In the genomic region with DNA sequence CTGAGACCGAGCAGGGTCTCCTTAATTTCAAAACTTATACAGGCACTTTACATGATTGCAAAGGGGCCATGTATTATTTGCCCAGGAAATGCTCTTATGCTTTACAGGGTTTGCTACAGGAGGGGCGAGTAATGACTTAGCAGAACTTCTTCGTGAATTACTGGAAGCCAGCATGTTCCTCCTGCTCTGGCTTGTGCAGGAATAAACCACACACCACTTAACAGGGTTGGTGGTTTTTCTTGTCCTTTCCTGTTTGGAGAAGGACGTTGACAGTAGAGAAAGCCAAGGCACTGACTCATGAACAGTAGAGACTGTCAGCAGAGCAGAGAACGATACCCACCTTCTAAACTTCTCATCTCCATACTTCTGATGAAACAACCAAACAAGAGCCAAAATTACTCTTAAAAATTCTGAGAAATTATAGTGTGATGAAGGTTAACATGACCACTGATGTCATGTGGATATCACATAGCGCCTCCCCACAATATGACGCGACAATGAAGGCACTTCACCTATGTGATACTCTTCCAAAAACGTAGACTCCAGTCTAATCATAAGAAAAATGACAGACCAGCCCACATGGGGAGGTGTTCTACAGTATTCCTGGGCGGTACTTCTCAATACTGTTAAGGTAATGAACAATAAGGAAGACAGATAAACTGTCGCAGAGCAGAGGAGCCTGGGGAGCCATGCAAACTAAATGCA, we compare ENCODE assay signal across 11 cellular contexts. TPM values are rescaled to one million over a fixed set of nuclear protein-coding genes. Genes with fewer than 3 reads are reported as not detected.
DNase-seq lines count a peak whose midpoint lies in the region; ATAC-seq and TF ChIP-seq lines count a peak whose summit lies in the region.
"Had no signal": no experiment of that assay in that cellular context is flagged by ENCODE, and none has a peak within 500 bp of the region (broad histone marks: within the 10 kb centered on the region; RNA-seq: fewer than 3 reads in every experiment).

No MANE protein-coding gene starts in this region.

- TF ChIP-seq CTCF in esophagus squamous epithelium (IDR thresholded peaks at IDR 0.05) = no peak
- no peak for TF ChIP-seq CTCF in osteoblast (IDR thresholded peaks at IDR 0.05; ENCODE audit: extremely low read depth, low read depth, low read length)

- H3K27me3 ChIP-seq in esophagus squamous epithelium (no peaks in the 10 kb centered on the region), osteoblast (ENCODE audit: insufficient read depth, low read length) (no peaks in the 10 kb centered on the region)
- H3K27me3 ChIP-seq: cardiac muscle cell had no signal

- H3K4me3 ChIP-seq in esophagus squamous epithelium (peak overlapping the region in 1 of 4 donors; percentile 24), osteoblast (ENCODE audit: insufficient read depth, low read length) (no peak overlapping the region)
- H3K4me3 ChIP-seq: cardiac muscle cell had no signal

- intact Hi-C loops in esophagus squamous epithelium (cut with DNase I) (no loop called here), Right ventricle myocardium superior (cut with DNase I) (no loop called here)

- no peaks in the 10 kb centered on the region for H4K20me1 ChIP-seq in osteoblast (ENCODE audit: insufficient read depth, low read length)

- ATAC-seq in HG02763 (IDR thresholded peaks at IDR 0.05; ENCODE audit: unreplicated experiment) (no peak), Right ventricle myocardium superior (ENCODE audit: poor library complexity) (no peak)

- no peaks in the 10 kb centered on the region for H3K79me2 ChIP-seq in osteoblast (ENCODE audit: insufficient read depth, low read length)
- H3K79me2 ChIP-seq: parathyroid adenoma had no signal

- H3K27ac ChIP-seq in esophagus squamous epithelium (peak overlapping the region in 3 of 4 donors; percentile 34 to 60 (median 59)), osteoblast (ENCODE audit: low read depth, low read length) (no peak overlapping the region)
- H3K27ac ChIP-seq: cardiac muscle cell, parathyroid adenoma had no signal

- TF ChIP-seq POLR2A in esophagus squamous epithelium (IDR thresholded peaks at IDR 0.05) = no peak

- H2AFZ ChIP-seq in osteoblast (ENCODE audit: low read length) = no peak overlapping the region
- H2AFZ ChIP-seq: parathyroid adenoma had no signal

- H3K9me3 ChIP-seq in esophagus squamous epithelium (no peaks in the 10 kb centered on the region), osteoblast (ENCODE audit: low read depth, low read length) (no peaks in the 10 kb centered on the region)

- no peak overlapping the region for H3K4me2 ChIP-seq in osteoblast (ENCODE audit: insufficient read depth, low read length)

- 35 to 39% methylated on average over 11 of the region's 11 CpGs for WGBS in esophagus squamous epithelium, 2 donors

- DNase-seq in stimulated activated naive CD4-positive, alpha-beta T cell treated with Interleukin-2 at 50 U/mL for 16 hours (lab: John Stamatoyannopoulos, UW) = peak; percentile 23
- DNase-seq in stimulated activated naive CD4-positive, alpha-beta T cell (lab: John Stamatoyannopoulos, UW) = no peak
- DNase-seq in SKM-1 (lab: John Stamatoyannopoulos, UW; ENCODE audit: unreplicated experiment) (peak; percentile 73), esophagus squamous epithelium (lab: John Stamatoyannopoulos, UW) (no peak), osteoblast (ENCODE audit: insufficient read length, low spot score, missing footprints) (no peak), Right ventricle myocardium superior (no peak)
- no peak for DNase-seq in activated effector memory CD4-positive, alpha-beta T cell treated with Interleukin-2 at 50 U/mL for 16 hours
- DNase-seq: NCI-H1105 treated with DMSO at 0.1 percent for 48 hours had no signal

- H3K36me3 ChIP-seq in esophagus squamous epithelium = no peaks in the 10 kb centered on the region
- no peaks in the 10 kb centered on the region for H3K36me3 ChIP-seq in osteoblast (ENCODE audit: insufficient read depth, low read length)
- H3K36me3 ChIP-seq: cardiac muscle cell had no signal

- H3K4me1 ChIP-seq in esophagus squamous epithelium (peaks cover 0 to 6% (median 0%) of the 10 kb centered on the region in 3 donors), osteoblast (ENCODE audit: insufficient read depth, low read length) (no peaks in the 10 kb centered on the region)
- H3K4me1 ChIP-seq: parathyroid adenoma had no signal

RNA-seq across cellular contexts. Expression of a gene that starts 24.7 kb away (rescaled TPM):
- 10 to 100 TPM; 11.2 to 29.9 (median 15.6) TPM for total RNA-seq in esophagus squamous epithelium
- total RNA-seq in osteoblast = 16.3 and 18.6 TPM in 2 replicates
- 1.2 TPM for total RNA-seq in Right ventricle myocardium superior

Comparison
In these comparisons a context has a peak if more than half of its experiments do, and no peak if none do; other contexts are left out.
1. DNase-seq: peak in stimulated activated naive CD4-positive, alpha-beta T cell treated with Interleukin-2 at 50 U/mL for 16 hours (single experiment) and SKM-1 (single experiment); none in stimulated activated naive CD4-positive, alpha-beta T cell (0 of 6), esophagus squamous epithelium (single experiment), activated effector memory CD4-positive, alpha-beta T cell treated with Interleukin-2 at 50 U/mL for 16 hours (single experiment), osteoblast (single experiment) and Right ventricle myocardium superior (single experiment).